Comparison of ENCODE assay signal across 15 cellular contexts in genomic region chr10:132298038-132298935, GRCh38. TPM values are rescaled to one million over a fixed set of nuclear protein-coding genes. Genes with fewer than 3 reads are reported as not detected.
DNase-seq lines count a peak whose midpoint lies in the region; ATAC-seq and TF ChIP-seq lines count a peak whose summit lies in the region.
"Had no signal": no experiment of that assay in that cellular context is flagged by ENCODE, and none has a peak within 500 bp of the region (broad histone marks: within the 10 kb centered on the region; RNA-seq: fewer than 3 reads in every experiment).

No MANE protein-coding gene starts in this region.

- H2BK120ac ChIP-seq in trophoblast cell (ENCODE audit: insufficient read depth, low read length, poor library complexity), result no peak overlapping the region

- no peak overlapping the region for H2AK5ac ChIP-seq in trophoblast cell (ENCODE audit: low read length)

- H3K9ac ChIP-seq in trophoblast cell (ENCODE audit: low read length), result no peak overlapping the region

- H3K23ac ChIP-seq in trophoblast cell (ENCODE audit: low read length), result no peak overlapping the region

- intact Hi-C loops in adrenal gland (cut with DNase I), result no loop called here

- no peaks in the 10 kb centered on the region for H3K79me1 ChIP-seq in trophoblast cell (ENCODE audit: low read length)

- no peak overlapping the region for H2BK5ac ChIP-seq in trophoblast cell (ENCODE audit: low read depth, low read length, poor library complexity)

- no peak for ATAC-seq in GM18519 (IDR thresholded peaks at IDR 0.05; ENCODE audit: low FRiP score, unreplicated experiment)
- ATAC-seq: left lobe of liver had no signal

- DNase-seq in NCI-H1436 (lab: John Stamatoyannopoulos, UW), result peak; percentile 63
- no peak for DNase-seq in NCI-H1436 treated with DMSO at 0.1 percent for 48 hours (lab: John Stamatoyannopoulos, UW)
- DNase-seq in DMS79 (lab: John Stamatoyannopoulos, UW), result peak; percentile 50
- DNase-seq in adrenal gland, result peak in 4 of 7 donors; percentile 3 to 46 (median 10)
- DNase-seq in trophoblast cell, result no peak
- DNase-seq in medulla oblongata (ENCODE audit: extremely low spot score), result no peak
- DNase-seq in stimulated activated CD4-positive, alpha-beta T cell treated with anti-CD3 and anti-CD28 coated beads, Interleukin-4, amount 100 ng/mL, for 24 hours, result no peak
- DNase-seq: activated CD8-positive, alpha-beta T cell treated with anti-CD3 and anti-CD28 coated beads for 36 hours; activated T-cell treated with anti-CD3 and anti-CD28 coated beads, Interleukin-2, amount 50 U/mL, for 24 hours; foreskin melanocyte; stimulated activated CD4-positive, alpha-beta T cell treated with anti-CD3 and anti-CD28 coated beads, Interleukin-2, amount 100 ng/mL, for 24 hours had no signal

- H2BK12ac ChIP-seq in trophoblast cell (ENCODE audit: low read length), result no peak overlapping the region

- no peak for TF ChIP-seq POLR2A in adrenal gland (IDR thresholded peaks at IDR 0.05)

- H3K4me3 ChIP-seq in adrenal gland (no peak overlapping the region), trophoblast cell (ENCODE audit: low read depth, low read length) (peak overlapping the region; percentile 40)

- no peak overlapping the region for H2AFZ ChIP-seq in trophoblast cell (ENCODE audit: insufficient read depth, low read length, poor library complexity)

- H3K27ac ChIP-seq in adrenal gland, result no peak overlapping the region
- no peak overlapping the region for H3K27ac ChIP-seq in trophoblast cell (ENCODE audit: low read depth, low read length)
- H3K27ac ChIP-seq: 22Rv1, epithelial cell of prostate had no signal

- H3K4me2 ChIP-seq in trophoblast cell (ENCODE audit: low read length), result no peak overlapping the region

- no peaks in the 10 kb centered on the region for H3K79me2 ChIP-seq in trophoblast cell (ENCODE audit: control insufficient read depth, insufficient read depth, low read length, poor library complexity)

- no peak overlapping the region for H4K12ac ChIP-seq in trophoblast cell (ENCODE audit: low read depth, low read length)

- WGBS in adrenal gland, 4 donors, result 79 to 87% (median 81%) methylated on average over 15 to 30 of the region's 30 CpGs
- no CpG with 5 or more reads among the region's 30 CpGs for WGBS in trophoblast cell (ENCODE audit: extremely low coverage, insufficient coverage, insufficient read length)

- H3K27me3 ChIP-seq in adrenal gland (no peaks in the 10 kb centered on the region), trophoblast cell (ENCODE audit: insufficient read depth, low read length) (no peaks in the 10 kb centered on the region)

- H3K36me3 ChIP-seq in adrenal gland (replicated peaks in 1 of 2) (no peaks in the 10 kb centered on the region), trophoblast cell (ENCODE audit: control insufficient read depth in 1 of 2, insufficient read depth in 2 of 2, low read length in 2 of 2) (no peaks in the 10 kb centered on the region)

- no peak overlapping the region for H4K91ac ChIP-seq in trophoblast cell (ENCODE audit: low read depth, low read length)

- H3K9me3 ChIP-seq in adrenal gland (replicated peaks in 1 of 3) (no peaks in the 10 kb centered on the region), trophoblast cell (ENCODE audit: insufficient read depth, low read depth, low read length) (peaks cover 4% of the 10 kb centered on the region)

- no peak overlapping the region for H3K4ac ChIP-seq in trophoblast cell (ENCODE audit: low read depth, low read length)

- H3K18ac ChIP-seq in trophoblast cell (ENCODE audit: low read length), result no peak overlapping the region

- H3K14ac ChIP-seq in trophoblast cell (ENCODE audit: low read length), result no peak overlapping the region

- no peak for TF ChIP-seq CTCF in adrenal gland (IDR thresholded peaks at IDR 0.05)

- no peak overlapping the region for H4K8ac ChIP-seq in trophoblast cell (ENCODE audit: low read depth, low read length)

- H3K4me1 ChIP-seq in adrenal gland (replicated peaks in 1 of 2) (peaks cover 0 to 6% of the 10 kb centered on the region in 2 donors), trophoblast cell (ENCODE audit: control insufficient read depth in 1 of 2, insufficient read depth in 2 of 2, low read length in 2 of 2) (peaks cover 0 to 2% of the 10 kb centered on the region in 2 experiments)

RNA-seq across cellular contexts. Expression of gene STK32C, which starts 9.5 kb away (rescaled TPM):
- total RNA-seq in adrenal gland, result 10 to 100 TPM in 6 of 8 donors, 1 to 10 TPM in 2; 2.8 to 18.0 (median 15.9) TPM
- 10 to 100 TPM in 2 of 3 donors, 1 to 10 TPM in 1; 7.7 to 36.5 (median 22.8) TPM for polyA plus RNA-seq in adrenal gland
- polyA plus RNA-seq in trophoblast cell (2013), result 3.3 and 3.8 TPM in 2 replicates

RNA-seq across cellular contexts. Expression of gene LRRC27, which starts 33.7 kb away (rescaled TPM):
- 10 to 100 TPM in 4 of 8 donors, 1 to 10 TPM in 4; 6.5 to 17.6 (median 10.5) TPM for total RNA-seq in adrenal gland
- 10 to 100 TPM in 2 of 3 donors, 1 to 10 TPM in 1; 7.0 to 12.1 (median 10.1) TPM for polyA plus RNA-seq in adrenal gland
- polyA plus RNA-seq in trophoblast cell (2013), result 4.4 and 4.9 TPM in 2 replicates

Comparison
In these comparisons a context has a peak if more than half of its experiments do, and no peak if none do; other contexts are left out.
1. DNase-seq: peak in NCI-H1436 (single experiment), DMS79 (single experiment) and adrenal gland (4 of 7); none in NCI-H1436 treated with DMSO at 0.1 percent for 48 hours (single experiment), trophoblast cell (0 of 2), medulla oblongata (single experiment) and stimulated activated CD4-positive, alpha-beta T cell treated with anti-CD3 and anti-CD28 coated beads, Interleukin-4, amount 100 ng/mL, for 24 hours (single experiment).